Comparison of ENCODE assay signal across 24 cellular contexts in genomic region chr16:82199209-82199608, GRCh38. TPM values are rescaled to one million over a fixed set of nuclear protein-coding genes. Genes with fewer than 3 reads are reported as not detected.
DNase-seq lines count a peak whose midpoint lies in the region; ATAC-seq, FAIRE-seq and TF ChIP-seq lines count a peak whose summit lies in the region.
"Had no signal": no experiment of that assay in that cellular context is flagged by ENCODE, and none has a peak within 500 bp of the region (broad histone marks: within the 10 kb centered on the region; RNA-seq: fewer than 3 reads in every experiment).

No MANE protein-coding gene starts in this region.

- H3K27ac Mint-ChIP-seq in activated naive CD8-positive, alpha-beta T cell treated with anti-CD3 and anti-CD28 coated beads, Interleukin-2, amount 50 U/mL, for 24 hours: no peak overlapping the region
- no peak overlapping the region for H3K27ac Mint-ChIP-seq in activated naive CD8-positive, alpha-beta T cell treated with anti-CD3 and anti-CD28 coated beads for 36 hours
- no peak overlapping the region for H3K27ac Mint-ChIP-seq in activated T-helper 17 cell treated with anti-CD3 and anti-CD28 coated beads, Interleukin-2, amount 50 U/mL, for 72 hours
- H3K27ac Mint-ChIP-seq: CD4-positive, alpha-beta T cell had no signal

- H4K20me1 ChIP-seq in keratinocyte (ENCODE audit: control insufficient read depth, extremely low read depth, insufficient read depth, low read length): no peaks in the 10 kb centered on the region

- H3K36me3 Mint-ChIP-seq in activated naive CD8-positive, alpha-beta T cell treated with anti-CD3 and anti-CD28 coated beads, Interleukin-2, amount 50 U/mL, for 24 hours (ENCODE audit: low read depth): no peaks in the 10 kb centered on the region
- H3K36me3 Mint-ChIP-seq in activated naive CD8-positive, alpha-beta T cell treated with anti-CD3 and anti-CD28 coated beads for 36 hours: peaks cover 4% of the 10 kb centered on the region
- H3K36me3 Mint-ChIP-seq in activated T-helper 17 cell treated with anti-CD3 and anti-CD28 coated beads, Interleukin-2, amount 50 U/mL, for 72 hours (ENCODE audit: low read depth): no peaks in the 10 kb centered on the region

- H3K9me1 ChIP-seq in keratinocyte (ENCODE audit: control insufficient read depth, extremely low read depth, insufficient read depth, low read length): no peaks in the 10 kb centered on the region

- DNase-seq in activated naive CD8-positive, alpha-beta T cell treated with anti-CD3 and anti-CD28 coated beads, Interleukin-2, amount 50 U/mL, for 24 hours: no peak
- no peak for DNase-seq in activated naive CD8-positive, alpha-beta T cell treated with anti-CD3 and anti-CD28 coated beads for 36 hours
- DNase-seq in keratinocyte (ENCODE audit: low read depth, low spot score): no peak
- no peak for DNase-seq in SHP77 treated with DMSO at 0.1 percent for 48 hours (lab: John Stamatoyannopoulos, UW)
- no peak for DNase-seq in DMS153 (lab: John Stamatoyannopoulos, UW)
- DNase-seq: CD4-positive, alpha-beta T cell; COR-L47; GOT3; KBM-7; NCI-H1092 treated with DMSO at 0.1 percent for 48 hours; NCI-H2029 treated with DMSO at 0.1 percent for 48 hours; NCI-H446; NCI-H526; Right ventricle myocardium superior; SW 1271 had no signal

- no peak overlapping the region for H3K27ac ChIP-seq in HEK293 (ENCODE audit: extremely low read depth, low read depth, low read length)
- H3K27ac ChIP-seq in keratinocyte (ENCODE audit: control insufficient read depth, insufficient read depth, low read length): no peak overlapping the region
- H3K27ac ChIP-seq: SK-N-MC had no signal

- H3K4me2 ChIP-seq in keratinocyte (ENCODE audit: control insufficient read depth, extremely low read depth, insufficient read depth, low read depth, low read length): no peak overlapping the region

- no peak overlapping the region for H2AFZ ChIP-seq in keratinocyte (ENCODE audit: control insufficient read depth, low read length)

- H3K36me3 ChIP-seq in HEK293 (ENCODE audit: control insufficient read depth in 2 of 2, insufficient read depth in 1 of 2, low read length in 2 of 2): no peaks in the 10 kb centered on the region
- H3K36me3 ChIP-seq in keratinocyte (ENCODE audit: control insufficient read depth in 2 of 2, extremely low read depth in 1 of 2, insufficient read depth in 2 of 2, low read length in 2 of 2): no peaks in the 10 kb centered on the region

- dilution Hi-C loops in keratinocyte (cut with MboI; ENCODE audit: extremely low pct_ligation_motif_present, low sequenced_read_pairs): no loop called here

- TF ChIP-seq CTCF in HEK293 (tag by site-specific recombination; IDR thresholded peaks at IDR 0.05) (no peak), keratinocyte (optimal IDR thresholded peaks at IDR 0.05 in 1 of 3, IDR thresholded peaks at IDR 0.05 in 1 of 3, conservative IDR thresholded peaks at IDR 0.05 in 1 of 3; ENCODE audit: extremely low read depth in 1 of 3, insufficient read depth in 2 of 3, low read length in 3 of 3) (no peak)

- no peak overlapping the region for H3K4me3 ChIP-seq in HEK293 (ENCODE audit: low read depth, low read length)
- H3K4me3 ChIP-seq in keratinocyte (ENCODE audit: control insufficient read depth in 2 of 3, extremely low read depth in 1 of 3, insufficient read depth in 2 of 3, low read depth in 1 of 3, low read length in 3 of 3): no peak overlapping the region
- H3K4me3 ChIP-seq: SK-N-MC had no signal

- peak; percentile 53 for FAIRE-seq in keratinocyte (lab: Jason Lieb, UNC)
- FAIRE-seq: G401.6, GM12892, GM18507, GM19239 had no signal

- POLR2A ChIA-PET in HEK293 (lab: Yijun Ruan, JAX): no interaction called here

- H3K4me3 Mint-ChIP-seq in activated naive CD8-positive, alpha-beta T cell treated with anti-CD3 and anti-CD28 coated beads, Interleukin-2, amount 50 U/mL, for 24 hours: no peak overlapping the region
- no peak overlapping the region for H3K4me3 Mint-ChIP-seq in activated naive CD8-positive, alpha-beta T cell treated with anti-CD3 and anti-CD28 coated beads for 36 hours
- no peak overlapping the region for H3K4me3 Mint-ChIP-seq in activated T-helper 17 cell treated with anti-CD3 and anti-CD28 coated beads, Interleukin-2, amount 50 U/mL, for 72 hours
- H3K4me3 Mint-ChIP-seq: CD4-positive, alpha-beta T cell had no signal

- peaks cover 8% of the 10 kb centered on the region for H3K4me1 Mint-ChIP-seq in activated naive CD8-positive, alpha-beta T cell treated with anti-CD3 and anti-CD28 coated beads, Interleukin-2, amount 50 U/mL, for 24 hours
- H3K4me1 Mint-ChIP-seq in activated naive CD8-positive, alpha-beta T cell treated with anti-CD3 and anti-CD28 coated beads for 36 hours: no peaks in the 10 kb centered on the region
- peaks cover 12% of the 10 kb centered on the region for H3K4me1 Mint-ChIP-seq in activated T-helper 17 cell treated with anti-CD3 and anti-CD28 coated beads, Interleukin-2, amount 50 U/mL, for 72 hours

- ATAC-seq in activated naive CD8-positive, alpha-beta T cell treated with anti-CD3 and anti-CD28 coated beads, Interleukin-2, amount 50 U/mL, for 24 hours: peak; percentile 20
- peak; percentile 72 for ATAC-seq in activated T-helper 17 cell treated with anti-CD3 and anti-CD28 coated beads, Interleukin-2, amount 50 U/mL, for 72 hours (replicated peaks)
- ATAC-seq in GM18868 (IDR thresholded peaks at IDR 0.05; ENCODE audit: unreplicated experiment): no peak
- ATAC-seq: HCT116 had no signal

- no peaks in the 10 kb centered on the region for H3K9me3 ChIP-seq in HEK293 (ENCODE audit: control insufficient read depth, insufficient read depth, low read depth, low read length)
- H3K9me3 ChIP-seq in keratinocyte (ENCODE audit: control insufficient read depth, low read depth, low read length): no peaks in the 10 kb centered on the region

- no peak overlapping the region for H3K9ac ChIP-seq in keratinocyte (ENCODE audit: control insufficient read depth, extremely low read depth, insufficient read depth, low read length)

- CTCF ChIA-PET in HEK293 (lab: Yijun Ruan, JAX): interaction anchor here (0.6 kb wide), 3 partner anchors 80 to 448 kb away, joined by 3 to 4 read pairs (median 3); no protein-coding TSS in a partner anchor

- H3K79me2 ChIP-seq in keratinocyte (ENCODE audit: control insufficient read depth, insufficient read depth, low read length): no peaks in the 10 kb centered on the region

- H3K9me3 Mint-ChIP-seq in activated naive CD8-positive, alpha-beta T cell treated with anti-CD3 and anti-CD28 coated beads, Interleukin-2, amount 50 U/mL, for 24 hours: peaks cover under 1% of the 10 kb centered on the region
- no peaks in the 10 kb centered on the region for H3K9me3 Mint-ChIP-seq in activated naive CD8-positive, alpha-beta T cell treated with anti-CD3 and anti-CD28 coated beads for 36 hours
- no peaks in the 10 kb centered on the region for H3K9me3 Mint-ChIP-seq in activated T-helper 17 cell treated with anti-CD3 and anti-CD28 coated beads, Interleukin-2, amount 50 U/mL, for 72 hours
- H3K9me3 Mint-ChIP-seq: CD4-positive, alpha-beta T cell had no signal

- H3K4me1 ChIP-seq in HEK293 (ENCODE audit: control insufficient read depth, insufficient read depth, low read length) (no peaks in the 10 kb centered on the region), keratinocyte (ENCODE audit: control insufficient read depth, extremely low read depth, insufficient read depth, low read length) (peaks cover 16% of the 10 kb centered on the region)

- no peaks in the 10 kb centered on the region for H3K27me3 ChIP-seq in keratinocyte (ENCODE audit: control insufficient read depth, extremely low read depth, insufficient read depth, low read length)

- no peaks in the 10 kb centered on the region for H3K27me3 Mint-ChIP-seq in activated naive CD8-positive, alpha-beta T cell treated with anti-CD3 and anti-CD28 coated beads, Interleukin-2, amount 50 U/mL, for 24 hours
- no peaks in the 10 kb centered on the region for H3K27me3 Mint-ChIP-seq in activated naive CD8-positive, alpha-beta T cell treated with anti-CD3 and anti-CD28 coated beads for 36 hours
- no peaks in the 10 kb centered on the region for H3K27me3 Mint-ChIP-seq in activated T-helper 17 cell treated with anti-CD3 and anti-CD28 coated beads, Interleukin-2, amount 50 U/mL, for 72 hours
- H3K27me3 Mint-ChIP-seq: CD4-positive, alpha-beta T cell had no signal

TF ChIP-seq in HEK293, 187 proteins besides CTCF, POLR2A, EP300 and RAD21:
- TF ChIP-seq EGR2 (tag by site-specific recombination; IDR thresholded peaks at IDR 0.05; ENCODE audit: low read depth) (peak; percentile 48; the same call in 1 of the 2 replicates), ZNF426 (tag by site-specific recombination; IDR thresholded peaks at IDR 0.05) (no peak), ZFHX2 (tag by site-specific recombination; conservative IDR thresholded peaks at IDR 0.05) (0 out of 2 replicates have a peak, but pooled peaks have one; percentile 16)
TF ChIP-seq in HEK293: peak in this region for 2.

RNA-seq across cellular contexts. Expression of gene MPHOSPH6, which starts 29.2 kb away (rescaled TPM):
- 10 to 100 TPM; 39.8 to 41.0 TPM for total RNA-seq in activated naive CD8-positive, alpha-beta T cell treated with anti-CD3 and anti-CD28 coated beads for 36 hours
- total RNA-seq in activated T-helper 17 cell treated with anti-CD3 and anti-CD28 coated beads, Interleukin-2, amount 50 U/mL, for 72 hours: 10 to 100 TPM; 31.9 to 41.0 TPM
- 38.2 to 76.1 TPM (median 56.2 TPM) in 3 replicates for polyA plus RNA-seq in keratinocyte
- 290 TPM for polyA plus RNA-seq in keratinocyte (2011; ENCODE audit: low read depth)
- polyA plus RNA-seq in keratinocyte (2011; cell fraction: cytosol; rRNA removed): 47.3 and 71.3 TPM in 2 replicates
- 57.9 and 79.3 TPM in 2 replicates for polyA plus RNA-seq in keratinocyte (2011; cell fraction: nucleus; rRNA removed)
- 60.0 and 60.9 TPM in 2 replicates for polyA plus RNA-seq in keratinocyte (2012; ENCODE audit: low replicate concordance)
- polyA minus RNA-seq in keratinocyte: 2.4 to 22.8 TPM (median 9.8 TPM) in 3 replicates
- polyA minus RNA-seq in keratinocyte (2011; cell fraction: cytosol; rRNA and poly(A)+ RNA removed): 15.2 TPM
- 10.7 and 27.0 TPM in 2 replicates for polyA minus RNA-seq in keratinocyte (2011; cell fraction: nucleus; rRNA and poly(A)+ RNA removed)
